21 cellular contexts compared by ENCODE assay signal in the genomic region with DNA sequence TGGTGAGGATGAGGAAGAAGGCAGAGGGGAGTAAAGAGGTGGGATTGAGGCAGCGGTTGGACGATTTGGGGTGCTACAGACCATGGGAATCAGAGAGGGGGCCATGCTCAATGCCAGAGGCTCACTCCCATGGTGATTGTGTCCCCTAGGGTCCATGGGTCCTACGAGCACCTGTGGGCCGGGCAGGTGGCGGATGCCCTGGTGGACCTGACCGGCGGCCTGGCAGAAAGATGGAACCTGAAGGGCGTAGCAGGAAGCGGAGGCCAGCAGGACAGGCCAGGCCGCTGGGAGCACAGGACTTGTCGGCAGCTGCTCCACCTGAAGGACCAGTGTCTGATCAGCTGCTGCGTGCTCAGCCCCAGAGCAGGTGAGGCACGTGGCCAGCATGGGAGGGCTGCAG. TPM values are rescaled to one million over a fixed set of nuclear protein-coding genes. Genes with fewer than 3 reads are reported as not detected.
DNase-seq lines count a peak whose midpoint lies in the region; ATAC-seq and TF ChIP-seq lines count a peak whose summit lies in the region.
"Had no signal": no experiment of that assay in that cellular context is flagged by ENCODE, and none has a peak within 500 bp of the region (broad histone marks: within the 10 kb centered on the region; RNA-seq: fewer than 3 reads in every experiment).

No MANE protein-coding gene starts in this region.

- H3K36me3 ChIP-seq in right lobe of liver: peaks cover 0 to 5% (median under 1%) of the 10 kb centered on the region in 4 donors
- H3K36me3 ChIP-seq in thyroid gland: peaks cover 3 to 13% of the 10 kb centered on the region in 2 donors

- H3K27me3 Mint-ChIP-seq in activated CD8-positive, alpha-beta T cell treated with anti-CD3 and anti-CD28 coated beads, Interleukin-2, amount 10 ng/mL, durations not matched to agents 7 days and 5 days (ENCODE audit: low read depth): no peaks in the 10 kb centered on the region
- no peaks in the 10 kb centered on the region for H3K27me3 Mint-ChIP-seq in activated CD8-positive, alpha-beta T cell treated with anti-CD3 and anti-CD28 coated beads for 36 hours
- H3K27me3 Mint-ChIP-seq in activated T-helper 17 cell treated with anti-CD3 and anti-CD28 coated beads, Interleukin-2, amount 50 U/mL, for 72 hours: no peaks in the 10 kb centered on the region

- TF ChIP-seq CTCF in activated CD8-positive, alpha-beta T cell treated with anti-CD3 and anti-CD28 coated beads for 36 hours (IDR thresholded peaks at IDR 0.05): no peak
- TF ChIP-seq CTCF in right lobe of liver (IDR thresholded peaks at IDR 0.05): no peak
- no peak for TF ChIP-seq CTCF in GM13977 (IDR thresholded peaks at IDR 0.05; ENCODE audit: extremely low read depth, insufficient read depth, missing control alignments)
- no peak for TF ChIP-seq CTCF in thyroid gland (IDR thresholded peaks at IDR 0.05)
- TF ChIP-seq CTCF in RWPE1 (conservative IDR thresholded peaks at IDR 0.05; ENCODE audit: low read depth): no peak

- H3K4me3 ChIP-seq in right lobe of liver (no peak overlapping the region), thyroid gland (replicated peaks in 1 of 3) (no peak overlapping the region)
- H3K4me3 ChIP-seq: HAP-1, MG63, PC-9 had no signal

- in situ Hi-C loops in GM13977 (cut with MboI; ENCODE audit: low pct_unique_long_range_greater_than_20kb, low sequenced_read_pairs, unreplicated experiment): no loop called here

- H3K27ac Mint-ChIP-seq in activated CD8-positive, alpha-beta T cell treated with anti-CD3 and anti-CD28 coated beads, Interleukin-2, amount 10 ng/mL, durations not matched to agents 7 days and 5 days: peak overlapping the region; percentile 71
- H3K27ac Mint-ChIP-seq in activated CD8-positive, alpha-beta T cell treated with anti-CD3 and anti-CD28 coated beads for 36 hours: no peak overlapping the region
- H3K27ac Mint-ChIP-seq in activated T-helper 17 cell treated with anti-CD3 and anti-CD28 coated beads, Interleukin-2, amount 50 U/mL, for 72 hours: peak overlapping the region; percentile 63

- H3K4me1 ChIP-seq in right lobe of liver (peaks cover 0 to 31% (median 8%) of the 10 kb centered on the region in 4 donors), thyroid gland (peaks cover 10 to 15% of the 10 kb centered on the region in 2 donors)
- H3K4me1 ChIP-seq: BE2C had no signal

- WGBS in right lobe of liver (ENCODE audit: insufficient coverage, low coverage, low lambda C conversion rate, missing lambda C conversion rate): 83% methylated on average over 2 of the region's 13 CpGs
- WGBS in thyroid gland, 2 donors: 94 to 95% methylated on average over 8 to 9 of the region's 13 CpGs

- TF ChIP-seq POLR2A in right lobe of liver (IDR thresholded peaks at IDR 0.05): no peak
- TF ChIP-seq POLR2A in thyroid gland (IDR thresholded peaks at IDR 0.05): no peak

- H3K4me3 Mint-ChIP-seq in activated CD8-positive, alpha-beta T cell treated with anti-CD3 and anti-CD28 coated beads, Interleukin-2, amount 10 ng/mL, durations not matched to agents 7 days and 5 days: no peak overlapping the region
- H3K4me3 Mint-ChIP-seq in activated CD8-positive, alpha-beta T cell treated with anti-CD3 and anti-CD28 coated beads for 36 hours: no peak overlapping the region
- H3K4me3 Mint-ChIP-seq in activated T-helper 17 cell treated with anti-CD3 and anti-CD28 coated beads, Interleukin-2, amount 50 U/mL, for 72 hours: no peak overlapping the region

- POLR2A ChIA-PET in activated CD8-positive, alpha-beta T cell treated with anti-CD3 and anti-CD28 coated beads, Interleukin-2, amount 10 ng/mL, durations not matched to agents 7 days and 5 days (lab: Charles Lee): no interaction called here
- POLR2A ChIA-PET in activated CD8-positive, alpha-beta T cell treated with anti-CD3 and anti-CD28 coated beads for 36 hours (lab: Charles Lee): interaction anchor here (0.6 kb wide), 1 partner anchor 141 kb away, joined by 3 read pairs; no protein-coding TSS in a partner anchor
- POLR2A ChIA-PET in RWPE1 (lab: Yijun Ruan, JAX; ENCODE audit: low non-redundant PET): no interaction called here

- CTCF ChIA-PET in activated CD8-positive, alpha-beta T cell treated with anti-CD3 and anti-CD28 coated beads, Interleukin-2, amount 10 ng/mL, durations not matched to agents 7 days and 5 days (lab: Charles Lee): no interaction called here
- CTCF ChIA-PET in activated CD8-positive, alpha-beta T cell treated with anti-CD3 and anti-CD28 coated beads for 36 hours (lab: Charles Lee): no interaction called here
- CTCF ChIA-PET in RWPE1 (lab: Yijun Ruan, JAX): no interaction called here

- no peaks in the 10 kb centered on the region for H3K9me3 ChIP-seq in right lobe of liver
- H3K9me3 ChIP-seq in thyroid gland: no peaks in the 10 kb centered on the region
- H3K9me3 ChIP-seq: BE2C, HAP-1, MG63 had no signal

- ATAC-seq in activated CD8-positive, alpha-beta T cell treated with anti-CD3 and anti-CD28 coated beads, Interleukin-2, amount 10 ng/mL, durations not matched to agents 7 days and 5 days: no peak
- ATAC-seq in activated CD8-positive, alpha-beta T cell treated with anti-CD3 and anti-CD28 coated beads for 36 hours: no peak
- ATAC-seq in activated T-helper 17 cell treated with anti-CD3 and anti-CD28 coated beads, Interleukin-2, amount 50 U/mL, for 72 hours (replicated peaks): no peak
- ATAC-seq in right lobe of liver (no peak), sciatic nerve (no peak)

- H3K27ac ChIP-seq in right lobe of liver (no peak overlapping the region), thyroid gland (no peak overlapping the region), RWPE1 (no peak overlapping the region)
- H3K27ac ChIP-seq: PC-9 had no signal

- no peak for DNase-seq in activated CD8-positive, alpha-beta T cell treated with anti-CD3 and anti-CD28 coated beads, Interleukin-2, amount 10 ng/mL, durations not matched to agents 7 days and 5 days
- DNase-seq in activated CD8-positive, alpha-beta T cell treated with anti-CD3 and anti-CD28 coated beads for 36 hours: no peak
- DNase-seq in right lobe of liver: peak; percentile 14 to 38 (median 38)
- DNase-seq in sciatic nerve (ENCODE audit: low spot score): peak; percentile 38
- no peak for DNase-seq in GM13977 (ENCODE audit: low spot score)
- no peak for DNase-seq in thyroid gland
- DNase-seq in RWPE1 (ENCODE audit: low spot score): no peak
- DNase-seq: 8988T, BE2C, DMS79 treated with DMSO at 0.1 percent for 48 hours, Karpas-422, MG63, NCI-H1092, NCI-H2081 treated with DMSO at 0.1 percent for 48 hours, NCI-H510A treated with DMSO at 0.1 percent for 48 hours, PC-9 had no signal

- peaks cover 23% of the 10 kb centered on the region for H3K4me1 Mint-ChIP-seq in activated CD8-positive, alpha-beta T cell treated with anti-CD3 and anti-CD28 coated beads, Interleukin-2, amount 10 ng/mL, durations not matched to agents 7 days and 5 days (ENCODE audit: low read depth)
- H3K4me1 Mint-ChIP-seq in activated CD8-positive, alpha-beta T cell treated with anti-CD3 and anti-CD28 coated beads for 36 hours (ENCODE audit: low read depth): peaks cover 18% of the 10 kb centered on the region
- H3K4me1 Mint-ChIP-seq in activated T-helper 17 cell treated with anti-CD3 and anti-CD28 coated beads, Interleukin-2, amount 50 U/mL, for 72 hours: peaks cover 21% of the 10 kb centered on the region

- intact Hi-C loops in activated CD8-positive, alpha-beta T cell treated with anti-CD3 and anti-CD28 coated beads for 36 hours (cut with micrococcal nuclease): no loop called here
- intact Hi-C loops in right lobe of liver (cut with DNase I) (no loop called here), sciatic nerve (cut with DNase I) (no loop called here), thyroid gland (cut with DNase I) (loop anchor here (10.0 kb wide), 1 partner anchor 113 kb away; no protein-coding TSS in a partner anchor)

- no peaks in the 10 kb centered on the region for H3K27me3 ChIP-seq in right lobe of liver
- no peaks in the 10 kb centered on the region for H3K27me3 ChIP-seq in thyroid gland
- H3K27me3 ChIP-seq: BE2C, MG63 had no signal

- H3K9me3 Mint-ChIP-seq in activated CD8-positive, alpha-beta T cell treated with anti-CD3 and anti-CD28 coated beads, Interleukin-2, amount 10 ng/mL, durations not matched to agents 7 days and 5 days (ENCODE audit: insufficient read depth): no peaks in the 10 kb centered on the region
- no peaks in the 10 kb centered on the region for H3K9me3 Mint-ChIP-seq in activated CD8-positive, alpha-beta T cell treated with anti-CD3 and anti-CD28 coated beads for 36 hours
- no peaks in the 10 kb centered on the region for H3K9me3 Mint-ChIP-seq in activated T-helper 17 cell treated with anti-CD3 and anti-CD28 coated beads, Interleukin-2, amount 50 U/mL, for 72 hours
- H3K9me3 Mint-ChIP-seq: CD8-positive, alpha-beta memory T cell had no signal

- H3K36me3 Mint-ChIP-seq in activated CD8-positive, alpha-beta T cell treated with anti-CD3 and anti-CD28 coated beads, Interleukin-2, amount 10 ng/mL, durations not matched to agents 7 days and 5 days (ENCODE audit: low read depth): peaks cover 15% of the 10 kb centered on the region
- H3K36me3 Mint-ChIP-seq in activated CD8-positive, alpha-beta T cell treated with anti-CD3 and anti-CD28 coated beads for 36 hours (ENCODE audit: low read depth): peaks cover 1% of the 10 kb centered on the region
- H3K36me3 Mint-ChIP-seq in activated T-helper 17 cell treated with anti-CD3 and anti-CD28 coated beads, Interleukin-2, amount 50 U/mL, for 72 hours (ENCODE audit: low read depth): peaks cover 19% of the 10 kb centered on the region

RNA-seq across cellular contexts. Expression of gene CAPN10, which starts 5.2 kb away (rescaled TPM):
- 10 to 100 TPM; 53.0 to 61.2 TPM for total RNA-seq in activated CD8-positive, alpha-beta T cell treated with anti-CD3 and anti-CD28 coated beads, Interleukin-2, amount 10 ng/mL, durations not matched to agents 7 days and 5 days
- total RNA-seq in activated CD8-positive, alpha-beta T cell treated with anti-CD3 and anti-CD28 coated beads for 36 hours: 10 to 100 TPM; 26.8 to 29.1 TPM
- 10 to 100 TPM; 28.6 to 42.3 TPM for total RNA-seq in activated T-helper 17 cell treated with anti-CD3 and anti-CD28 coated beads, Interleukin-2, amount 50 U/mL, for 72 hours
- total RNA-seq in right lobe of liver: 10 to 100 TPM in 2 of 6 experiments, 1 to 10 TPM in 4; 7.2 to 13.8 (median 9.1) TPM
- 37.2 TPM for total RNA-seq in sciatic nerve
- total RNA-seq in thyroid gland: 10 to 100 TPM; 19.3 to 25.3 (median 21.7) TPM

RNA-seq across cellular contexts. Expression of gene RNPEPL1, which starts 23.5 kb away (rescaled TPM):
- total RNA-seq in activated CD8-positive, alpha-beta T cell treated with anti-CD3 and anti-CD28 coated beads, Interleukin-2, amount 10 ng/mL, durations not matched to agents 7 days and 5 days: 100 to 1,000 TPM; 110 to 113 TPM
- total RNA-seq in activated CD8-positive, alpha-beta T cell treated with anti-CD3 and anti-CD28 coated beads for 36 hours: 10 to 100 TPM; 39.1 to 40.5 TPM
- total RNA-seq in activated T-helper 17 cell treated with anti-CD3 and anti-CD28 coated beads, Interleukin-2, amount 50 U/mL, for 72 hours: 10 to 100 TPM; 27.2 to 52.7 TPM
- total RNA-seq in right lobe of liver (100 to 1,000 TPM in 1 of 6 experiments, 10 to 100 TPM in 5; 24.7 to 105 (median 31.0) TPM), sciatic nerve (38.8 TPM), thyroid gland (10 to 100 TPM; 20.0 to 45.5 (median 37.3) TPM)

RNA-seq across cellular contexts. Expression of gene DUSP28, which starts 31.6 kb away (rescaled TPM):
- total RNA-seq in activated CD8-positive, alpha-beta T cell treated with anti-CD3 and anti-CD28 coated beads, Interleukin-2, amount 10 ng/mL, durations not matched to agents 7 days and 5 days: 1 to 10 TPM; 6.8 to 8.1 TPM
- 1 to 10 TPM; 4.5 to 6.2 TPM for total RNA-seq in activated CD8-positive, alpha-beta T cell treated with anti-CD3 and anti-CD28 coated beads for 36 hours
- 1 to 10 TPM; 3.6 to 8.3 TPM for total RNA-seq in activated T-helper 17 cell treated with anti-CD3 and anti-CD28 coated beads, Interleukin-2, amount 50 U/mL, for 72 hours
- total RNA-seq in right lobe of liver (1 to 10 TPM; 1.3 to 3.5 (median 2.1) TPM), sciatic nerve (4.5 TPM), thyroid gland (10 to 100 TPM in 1 of 4 donors, 1 to 10 TPM in 3; 6.6 to 12.5 (median 9.2) TPM)

RNA-seq across cellular contexts. Expression of gene GPR35, which starts 33.5 kb away (rescaled TPM):
- total RNA-seq in activated CD8-positive, alpha-beta T cell treated with anti-CD3 and anti-CD28 coated beads, Interleukin-2, amount 10 ng/mL, durations not matched to agents 7 days and 5 days: 10 to 100 TPM; 21.6 to 23.8 TPM
- 10 to 100 TPM; 14.4 to 14.6 TPM for total RNA-seq in activated CD8-positive, alpha-beta T cell treated with anti-CD3 and anti-CD28 coated beads for 36 hours
- 1 to 10 TPM; 2.0 to 4.4 TPM for total RNA-seq in activated T-helper 17 cell treated with anti-CD3 and anti-CD28 coated beads, Interleukin-2, amount 50 U/mL, for 72 hours
- total RNA-seq in right lobe of liver: 1 to 10 TPM in 2 of 6 experiments, under 1 TPM in 4; 0.11 to 1.2 (median 0.72) TPM
- total RNA-seq in sciatic nerve: 3.2 TPM
- 1 to 10 TPM in 2 of 4 donors, under 1 TPM in 2; 0.29 to 1.7 (median 1.0) TPM for total RNA-seq in thyroid gland
- total RNA-seq: G401, IMR-90 had no signal

RNA-seq across cellular contexts. Expression of gene ANKMY1, which starts 34.0 kb away (rescaled TPM):
- total RNA-seq in activated CD8-positive, alpha-beta T cell treated with anti-CD3 and anti-CD28 coated beads, Interleukin-2, amount 10 ng/mL, durations not matched to agents 7 days and 5 days: 10 to 100 TPM; 27.9 to 33.3 TPM
- total RNA-seq in activated CD8-positive, alpha-beta T cell treated with anti-CD3 and anti-CD28 coated beads for 36 hours: 10 to 100 TPM; 14.5 to 18.6 TPM
- total RNA-seq in activated T-helper 17 cell treated with anti-CD3 and anti-CD28 coated beads, Interleukin-2, amount 50 U/mL, for 72 hours: 10 to 100 TPM; 14.5 to 28.8 TPM
- total RNA-seq in right lobe of liver: 10 to 100 TPM in 1 of 6 experiments, 1 to 10 TPM in 5; 6.6 to 11.0 (median 9.0) TPM
- total RNA-seq in sciatic nerve: 30.7 TPM
- 10 to 100 TPM; 17.4 to 24.7 (median 21.0) TPM for total RNA-seq in thyroid gland

Comparison
In these comparisons a context has a peak if more than half of its experiments do, and no peak if none do; other contexts are left out.
1. DNase-seq: peak in right lobe of liver (3 of 3) and sciatic nerve (single experiment); none in activated CD8-positive, alpha-beta T cell treated with anti-CD3 and anti-CD28 coated beads, Interleukin-2, amount 10 ng/mL, durations not matched to agents 7 days and 5 days (single experiment), activated CD8-positive, alpha-beta T cell treated with anti-CD3 and anti-CD28 coated beads for 36 hours (single experiment), GM13977 (single experiment), thyroid gland (0 of 2) and RWPE1 (single experiment).